ENCODE assay signal across 12 cellular contexts in genomic region chr6:16257999-16258708, GRCh38.
DNase-seq lines count a peak whose midpoint lies in the region; ATAC-seq lines count a peak whose summit lies in the region.
"Had no signal": no experiment of that assay in that cellular context is flagged by ENCODE, and none has a peak within 500 bp of the region (broad histone marks: within the 10 kb centered on the region; RNA-seq: fewer than 3 reads in every experiment).

No MANE protein-coding gene starts in this region.

- peak overlapping the region; percentile 72 for H3K27ac ChIP-seq in caudate nucleus (ENCODE audit: low read depth, low read length)

- no peak overlapping the region for H3K27ac Mint-ChIP-seq in stimulated activated effector memory CD8-positive, alpha-beta T cell treated with anti-CD3 and anti-CD28 coated beads, Interleukin-12 subunit alpha, Interleukin-12 subunit beta, amount 100 ng/mL, for 72 hours

- H3K9me3 Mint-ChIP-seq in stimulated activated effector memory CD8-positive, alpha-beta T cell treated with anti-CD3 and anti-CD28 coated beads, Interleukin-12 subunit alpha, Interleukin-12 subunit beta, amount 100 ng/mL, for 72 hours = no peaks in the 10 kb centered on the region

- H3K4me1 Mint-ChIP-seq in stimulated activated effector memory CD8-positive, alpha-beta T cell treated with anti-CD3 and anti-CD28 coated beads, Interleukin-12 subunit alpha, Interleukin-12 subunit beta, amount 100 ng/mL, for 72 hours = peaks cover 9% of the 10 kb centered on the region

- no peak overlapping the region for H3K4me3 Mint-ChIP-seq in stimulated activated effector memory CD8-positive, alpha-beta T cell treated with anti-CD3 and anti-CD28 coated beads, Interleukin-12 subunit alpha, Interleukin-12 subunit beta, amount 100 ng/mL, for 72 hours

- H3K36me3 Mint-ChIP-seq in stimulated activated effector memory CD8-positive, alpha-beta T cell treated with anti-CD3 and anti-CD28 coated beads, Interleukin-12 subunit alpha, Interleukin-12 subunit beta, amount 100 ng/mL, for 72 hours = no peaks in the 10 kb centered on the region

- peak; percentile 62 for ATAC-seq in stimulated activated effector memory CD8-positive, alpha-beta T cell treated with anti-CD3 and anti-CD28 coated beads, Interleukin-12 subunit alpha, Interleukin-12 subunit beta, amount 100 ng/mL, for 72 hours
- ATAC-seq in HG03439 (IDR thresholded peaks at IDR 0.05; ENCODE audit: unreplicated experiment) (no peak), GM21723 (IDR thresholded peaks at IDR 0.05; ENCODE audit: unreplicated experiment) (no peak)

- peak; percentile 87 for DNase-seq in NCI-H2029 treated with DMSO at 0.1 percent for 48 hours (lab: John Stamatoyannopoulos, UW)
- DNase-seq in caudate nucleus (lab: John Stamatoyannopoulos, UW) = peak in 10 of 61 donors; percentile 12 to 79 (median 23)
- peak; percentile 46 for DNase-seq in iPS-NIHi7 (ENCODE audit: extremely low spot score)
- DNase-seq in stimulated activated effector memory CD8-positive, alpha-beta T cell treated with anti-CD3 and anti-CD28 coated beads, Interleukin-12 subunit alpha, Interleukin-12 subunit beta, amount 100 ng/mL, for 72 hours (ENCODE audit: low spot score in 2 of 2) = no peak
- DNase-seq in GDM1 (lab: John Stamatoyannopoulos, UW) = no peak
- DNase-seq: activated CD4-positive, alpha-beta T cell treated with anti-CD3 and anti-CD28 coated beads, Interleukin-2, amount 50 U/mL, for 48 hours; amniotic stem cell; DMS 273 treated with DMSO at 0.1 percent for 48 hours; NCI-H526; SW 1271 had no signal

Comparison
In these comparisons a context has a peak if more than half of its experiments do, and no peak if none do; other contexts are left out.
1. DNase-seq: peak in NCI-H2029 treated with DMSO at 0.1 percent for 48 hours (single experiment) and iPS-NIHi7 (single experiment); none in stimulated activated effector memory CD8-positive, alpha-beta T cell treated with anti-CD3 and anti-CD28 coated beads, Interleukin-12 subunit alpha, Interleukin-12 subunit beta, amount 100 ng/mL, for 72 hours (0 of 2) and GDM1 (single experiment).